Comparison of ENCODE assay signal across 12 cellular contexts in genomic region chr9:133989554-133990365, GRCh38. TPM values are rescaled to one million over a fixed set of nuclear protein-coding genes. Genes with fewer than 3 reads are reported as not detected.
DNase-seq lines count a peak whose midpoint lies in the region; ATAC-seq and TF ChIP-seq lines count a peak whose summit lies in the region.
"Had no signal": no experiment of that assay in that cellular context is flagged by ENCODE, and none has a peak within 500 bp of the region (broad histone marks: within the 10 kb centered on the region; RNA-seq: fewer than 3 reads in every experiment).

No MANE protein-coding gene starts in this region.

- intact Hi-C loops in sigmoid colon (cut with DNase I) = no loop called here

- peak; percentile 56 for DNase-seq in sigmoid colon
- DNase-seq in pons (ENCODE audit: low spot score) = no peak
- DNase-seq: activated CD4-positive, alpha-beta T cell treated with anti-CD3 and anti-CD28 coated beads, Interleukin-2, amount 50 U/mL, for 48 hours; naive thymus-derived CD4-positive, alpha-beta T cell; OCI-M1 had no signal

- no peak overlapping the region for H2AFZ ChIP-seq in SU-DHL-6 (ENCODE audit: low read depth, low read length, severe bottlenecking)

- H3K27me3 ChIP-seq in SU-DHL-6 (ENCODE audit: low read length) = no peaks in the 10 kb centered on the region
- H3K27me3 ChIP-seq in sigmoid colon = no peaks in the 10 kb centered on the region
- H3K27me3 ChIP-seq: ascending aorta had no signal

- H3K4me3 ChIP-seq in GM12875 (ENCODE audit: low read depth, low read length) (peak overlapping the region; percentile 64), SU-DHL-6 (ENCODE audit: insufficient read depth, low read length, poor library complexity, severe bottlenecking) (peak overlapping the region; percentile 80), iPS-18c (ENCODE audit: insufficient read depth, low read depth, low read length) (peak overlapping the region; percentile 87), sigmoid colon (no peak overlapping the region)

- no peak for TF ChIP-seq POLR2A in sigmoid colon (IDR thresholded peaks at IDR 0.05)

- peaks cover 4% of the 10 kb centered on the region; the same call in 1 of the 2 replicates for H4K20me1 ChIP-seq in SU-DHL-6 (ENCODE audit: low read depth, low read length)

- H3K9me3 ChIP-seq in SU-DHL-6 (ENCODE audit: insufficient read depth, low read length) (no peaks in the 10 kb centered on the region), iPS-18c (ENCODE audit: control insufficient read depth, insufficient read depth, low read length) (peaks cover 2% of the 10 kb centered on the region), sigmoid colon (no peaks in the 10 kb centered on the region)
- H3K9me3 ChIP-seq: ascending aorta had no signal

- H3K4me2 ChIP-seq in SU-DHL-6 (ENCODE audit: low read depth, low read length, poor library complexity, severe bottlenecking) = peak overlapping the region; percentile 87

- no peaks in the 10 kb centered on the region for H3K9me2 ChIP-seq in SU-DHL-6 (replicated peaks; ENCODE audit: insufficient read depth, low read length)

- TF ChIP-seq CTCF in GM12875 (IDR thresholded peaks at IDR 0.05; ENCODE audit: borderline replicate concordance, insufficient read depth, low read depth, low read length) = no peak
- TF ChIP-seq CTCF in SU-DHL-6 (IDR thresholded peaks at IDR 0.05; ENCODE audit: insufficient read depth, low read length, poor library complexity, severe bottlenecking) = no peak
- no peak for TF ChIP-seq CTCF in sigmoid colon (IDR thresholded peaks at IDR 0.05)

- H3K36me3 ChIP-seq in SU-DHL-6 (ENCODE audit: low read length) = no peaks in the 10 kb centered on the region
- H3K36me3 ChIP-seq in sigmoid colon = no peaks in the 10 kb centered on the region
- H3K36me3 ChIP-seq: ascending aorta had no signal

- peaks cover 0 to 37% (median 29%) of the 10 kb centered on the region in 4 donors for H3K4me1 ChIP-seq in sigmoid colon

- TF ChIP-seq EP300 in sigmoid colon (IDR thresholded peaks at IDR 0.05) = no peak

- no peaks in the 10 kb centered on the region for H3F3A ChIP-seq in SU-DHL-6 (ENCODE audit: insufficient read depth)

- no peak for ATAC-seq in GM21619 (IDR thresholded peaks at IDR 0.05; ENCODE audit: unreplicated experiment)
- no peak for ATAC-seq in GM18511 (IDR thresholded peaks at IDR 0.05; ENCODE audit: unreplicated experiment)
- ATAC-seq in HG03442 (IDR thresholded peaks at IDR 0.05; ENCODE audit: unreplicated experiment) = no peak
- ATAC-seq: naive thymus-derived CD4-positive, alpha-beta T cell had no signal

- H3K27ac ChIP-seq in SU-DHL-6 (ENCODE audit: low read depth, low read length) (peak overlapping the region; percentile 75), sigmoid colon (no peak overlapping the region)

- peak overlapping the region; percentile 83 for H3K9ac ChIP-seq in SU-DHL-6 (ENCODE audit: low read length)

- 60 to 74% methylated on average over 27 of the region's 27 CpGs for WGBS in sigmoid colon, 2 donors

- peaks cover 66% of the 10 kb centered on the region for H3K79me2 ChIP-seq in SU-DHL-6 (ENCODE audit: insufficient read depth, low read length)

RNA-seq across cellular contexts. Expression of gene VAV2, which starts 2.4 kb away (rescaled TPM):
- total RNA-seq in sigmoid colon = 1 to 10 TPM; 3.8 to 7.2 (median 6.6) TPM
- polyA plus RNA-seq in sigmoid colon = 10 to 100 TPM; 14.4 to 23.3 (median 18.5) TPM

RNA-seq across cellular contexts. Expression of gene BRD3OS, which starts 35.5 kb away (rescaled TPM):
- total RNA-seq in sigmoid colon = 10 to 100 TPM; 11.7 to 19.4 (median 12.7) TPM
- polyA plus RNA-seq in sigmoid colon = 1 to 10 TPM; 3.9 to 7.8 (median 4.2) TPM

Comparison
In these comparisons a context has a peak if more than half of its experiments do, and no peak if none do; other contexts are left out.
1. H3K4me3 ChIP-seq: peak in GM12875 (single experiment), SU-DHL-6 (single experiment) and iPS-18c (single experiment); none in sigmoid colon (0 of 4).